ENCODE assay signal across 9 cellular contexts in genomic region chr20:43187476-43188233, GRCh38. TPM values are rescaled to one million over a fixed set of nuclear protein-coding genes. Genes with fewer than 3 reads are reported as not detected.
DNase-seq lines count a peak whose midpoint lies in the region; ATAC-seq and TF ChIP-seq lines count a peak whose summit lies in the region.
"Had no signal": no experiment of that assay in that cellular context is flagged by ENCODE, and none has a peak within 500 bp of the region (broad histone marks: within the 10 kb centered on the region; RNA-seq: fewer than 3 reads in every experiment).

No MANE protein-coding gene starts in this region.

- peaks cover 27% of the 10 kb centered on the region for H3K27me3 ChIP-seq in H9 (ENCODE audit: insufficient read depth, low read length)

- H2AK5ac ChIP-seq in H9 (ENCODE audit: insufficient read length, low read length): no peak overlapping the region

- H4K5ac ChIP-seq in H9 (ENCODE audit: insufficient read length, low read depth, low read length): no peak overlapping the region

- H3K4ac ChIP-seq in H9 (ENCODE audit: low read depth, low read length): no peak overlapping the region

- no peak overlapping the region for H3K9ac ChIP-seq in H9 (ENCODE audit: extremely low read depth, insufficient read length, low read length)

- H2BK12ac ChIP-seq in H9 (ENCODE audit: insufficient read length, low read depth, low read length): no peak overlapping the region

- no peaks in the 10 kb centered on the region for H4K20me1 ChIP-seq in H9 (ENCODE audit: control insufficient read depth, insufficient read depth, insufficient read length)

- no peak overlapping the region for H2BK120ac ChIP-seq in H9 (ENCODE audit: low read depth, low read length, poor library complexity, severe bottlenecking)

- H2BK15ac ChIP-seq in H9 (ENCODE audit: low read depth, low read length): no peak overlapping the region

- no peak overlapping the region for H3K27ac ChIP-seq in H9 (ENCODE audit: insufficient read length, low read depth, low read length)

- no peak overlapping the region for H3T11ph ChIP-seq in H9 (ENCODE audit: low read length)

- no peak for ATAC-seq in activated CD8-positive, alpha-beta memory T cell treated with anti-CD3 and anti-CD28 coated beads, Interleukin-2, amount 10 ng/mL, durations not matched to agents 7 days and 5 days
- no peak for ATAC-seq in HG03196 (IDR thresholded peaks at IDR 0.05; ENCODE audit: unreplicated experiment)

- WGBS in H9 (ENCODE audit: extremely low coverage, insufficient read length, low lambda C conversion rate): no CpG with 5 or more reads among the region's 24 CpGs

- H3K23me2 ChIP-seq in H9 (ENCODE audit: insufficient read length, low read depth, low read length, poor library complexity, severe bottlenecking): peaks cover 19% of the 10 kb centered on the region

- H3K4me1 Mint-ChIP-seq in H9: peaks cover 12 to 24% of the 10 kb centered on the region in 2 experiments
- H3K4me1 Mint-ChIP-seq in activated CD8-positive, alpha-beta memory T cell treated with anti-CD3 and anti-CD28 coated beads, Interleukin-2, amount 10 ng/mL, durations not matched to agents 7 days and 5 days: no peaks in the 10 kb centered on the region
- peaks cover 2% of the 10 kb centered on the region for H3K4me1 Mint-ChIP-seq in mesothelial cell of epicardium

- H3K79me2 ChIP-seq in H9 (ENCODE audit: insufficient read depth, low read length): no peaks in the 10 kb centered on the region

- TF ChIP-seq CTCF in H9 (conservative IDR thresholded peaks at IDR 0.05) (peak; percentile 99), mesothelial cell of epicardium (IDR thresholded peaks at IDR 0.05; ENCODE audit: unreplicated experiment) (peak; percentile 99)

- CTCF ChIA-PET in activated CD8-positive, alpha-beta memory T cell treated with anti-CD3 and anti-CD28 coated beads, Interleukin-2, amount 10 ng/mL, durations not matched to agents 7 days and 5 days (lab: Charles Lee): interaction anchor here (1.0 to 1.4 kb wide), 3 partner anchors 12 to 1448 kb away, joined by 3 to 7 read pairs (median 6); no protein-coding TSS in a partner anchor

- H3K36me3 Mint-ChIP-seq in H9 (ENCODE audit: insufficient read depth in 1 of 3, low read depth in 3 of 3) (no peaks in the 10 kb centered on the region; a peak in 1 of 7 replicates), mesothelial cell of epicardium (no peaks in the 10 kb centered on the region)
- H3K36me3 Mint-ChIP-seq in activated CD8-positive, alpha-beta memory T cell treated with anti-CD3 and anti-CD28 coated beads, Interleukin-2, amount 10 ng/mL, durations not matched to agents 7 days and 5 days: no peaks in the 10 kb centered on the region

- H4K91ac ChIP-seq in H9 (ENCODE audit: insufficient read length, low read depth, low read length): no peak overlapping the region

- H3K4me2 ChIP-seq in H9 (ENCODE audit: insufficient read depth, insufficient read length, low read length): peak overlapping the region; percentile 68

- H3K9me3 Mint-ChIP-seq in H9 (no peaks in the 10 kb centered on the region; a peak in 1 of 5 replicates), mesothelial cell of epicardium (no peaks in the 10 kb centered on the region)
- no peaks in the 10 kb centered on the region for H3K9me3 Mint-ChIP-seq in activated CD8-positive, alpha-beta memory T cell treated with anti-CD3 and anti-CD28 coated beads, Interleukin-2, amount 10 ng/mL, durations not matched to agents 7 days and 5 days (ENCODE audit: low read depth)
- H3K9me3 Mint-ChIP-seq: T-helper 1 cell treated with Interleukin-12 subunit alpha and Interleukin-12 subunit beta and Interleukin-4 antibody, amounts not matched to agents 30 μg/mL and 1 μg/mL, for 36 hours had no signal

- no peak overlapping the region for H2BK5ac ChIP-seq in H9 (ENCODE audit: insufficient read length, low read length)

- H3K27me3 Mint-ChIP-seq in H9 (ENCODE audit: low read depth) (peaks cover 84% of the 10 kb centered on the region), mesothelial cell of epicardium (ENCODE audit: low read depth) (peaks cover 78% of the 10 kb centered on the region)
- peaks cover 32% of the 10 kb centered on the region for H3K27me3 Mint-ChIP-seq in activated CD8-positive, alpha-beta memory T cell treated with anti-CD3 and anti-CD28 coated beads, Interleukin-2, amount 10 ng/mL, durations not matched to agents 7 days and 5 days

- H3K56ac ChIP-seq in H9 (ENCODE audit: insufficient read length, low read depth, low read length): no peak overlapping the region

- no peak overlapping the region for H4K8ac ChIP-seq in H9 (replicated peaks; ENCODE audit: insufficient read length, low read depth, low read length)

- no peak overlapping the region for H3K18ac ChIP-seq in H9 (ENCODE audit: insufficient read length, low read depth, low read length)

- peak; percentile 70 for DNase-seq in CD1c-positive myeloid dendritic cell (ENCODE audit: extremely low spot score)
- peak; percentile 78 for DNase-seq in H9
- peak; percentile 87 for DNase-seq in NCI-H748 treated with DMSO at 0.1 percent for 48 hours (lab: John Stamatoyannopoulos, UW)
- peak; percentile 74 for DNase-seq in activated CD8-positive, alpha-beta memory T cell treated with anti-CD3 and anti-CD28 coated beads, Interleukin-2, amount 10 ng/mL, durations not matched to agents 7 days and 5 days
- DNase-seq in epidermal melanocyte (ENCODE audit: insufficient read length, low spot score): peak; percentile 93
- peak; percentile 41 to 91 for DNase-seq in mesothelial cell of epicardium (ENCODE audit: low spot score in 2 of 2, unreplicated experiment in 2 of 2)
- peak; percentile 26 to 36 for DNase-seq in stimulated activated CD8-positive, alpha-beta memory T cell treated with anti-CD3 and anti-CD28 coated beads, Interleukin-7, amount 100 ng/mL, for 48 hours (ENCODE audit: extremely low read depth in 1 of 2, low read depth in 1 of 2)

- no peak overlapping the region for H2AFZ ChIP-seq in H9 (ENCODE audit: low read length)

- H2BK20ac ChIP-seq in H9 (ENCODE audit: low read depth, low read length, poor library complexity, severe bottlenecking): no peak overlapping the region

- no peak overlapping the region for H3K14ac ChIP-seq in H9 (ENCODE audit: insufficient read depth, low read length)

- no peaks in the 10 kb centered on the region for H3K9me3 ChIP-seq in H9 (ENCODE audit: control insufficient read depth, low read depth, low read length)

- H3K27ac Mint-ChIP-seq in H9 (no peak overlapping the region), mesothelial cell of epicardium (no peak overlapping the region)
- no peak overlapping the region for H3K27ac Mint-ChIP-seq in activated CD8-positive, alpha-beta memory T cell treated with anti-CD3 and anti-CD28 coated beads, Interleukin-2, amount 10 ng/mL, durations not matched to agents 7 days and 5 days
- H3K27ac Mint-ChIP-seq: T-helper 1 cell treated with Interleukin-12 subunit alpha and Interleukin-12 subunit beta and Interleukin-4 antibody, amounts not matched to agents 30 μg/mL and 1 μg/mL, for 36 hours had no signal

- no peaks in the 10 kb centered on the region for H3K4me1 ChIP-seq in H9 (ENCODE audit: insufficient read depth, low read length)

- H3K4me3 Mint-ChIP-seq in H9 (peak overlapping the region; percentile 64 to 78), mesothelial cell of epicardium (peak overlapping the region; percentile 27)
- no peak overlapping the region for H3K4me3 Mint-ChIP-seq in activated CD8-positive, alpha-beta memory T cell treated with anti-CD3 and anti-CD28 coated beads, Interleukin-2, amount 10 ng/mL, durations not matched to agents 7 days and 5 days
- H3K4me3 Mint-ChIP-seq: T-helper 1 cell treated with Interleukin-12 subunit alpha and Interleukin-12 subunit beta and Interleukin-4 antibody, amounts not matched to agents 30 μg/mL and 1 μg/mL, for 36 hours had no signal

- no peaks in the 10 kb centered on the region for H3K79me1 ChIP-seq in H9 (ENCODE audit: insufficient read depth, low read depth, low read length, poor library complexity, severe bottlenecking)

- no peak overlapping the region for H3K23ac ChIP-seq in H9 (ENCODE audit: insufficient read length, low read depth, low read length)

RNA-seq across cellular contexts. Expression of gene PTPRT, which starts 2.1 kb away (rescaled TPM):
- 0.07 and 0.13 TPM in 2 replicates for total RNA-seq in H9 (2021)
- not detected for total RNA-seq in activated CD8-positive, alpha-beta memory T cell treated with anti-CD3 and anti-CD28 coated beads, Interleukin-2, amount 10 ng/mL, durations not matched to agents 7 days and 5 days
- total RNA-seq in mesothelial cell of epicardium: 0.69 to 0.86 TPM (median 0.80 TPM) in 3 replicates

Comparison
In these comparisons a context has a peak if more than half of its experiments do, and no peak if none do; other contexts are left out.
1. DNase-seq: peak in every context shown above with its lines; median percentile 93 in epidermal melanocyte; 87 in NCI-H748 treated with DMSO at 0.1 percent for 48 hours; 78 in H9; 74 in activated CD8-positive, alpha-beta memory T cell treated with anti-CD3 and anti-CD28 coated beads, Interleukin-2, amount 10 ng/mL, durations not matched to agents 7 days and 5 days; 70 in CD1c-positive myeloid dendritic cell; 66 in mesothelial cell of epicardium; 31 in stimulated activated CD8-positive, alpha-beta memory T cell treated with anti-CD3 and anti-CD28 coated beads, Interleukin-7, amount 100 ng/mL, for 48 hours.